1 cellular context compared by ENCODE assay signal in the genomic region with DNA sequence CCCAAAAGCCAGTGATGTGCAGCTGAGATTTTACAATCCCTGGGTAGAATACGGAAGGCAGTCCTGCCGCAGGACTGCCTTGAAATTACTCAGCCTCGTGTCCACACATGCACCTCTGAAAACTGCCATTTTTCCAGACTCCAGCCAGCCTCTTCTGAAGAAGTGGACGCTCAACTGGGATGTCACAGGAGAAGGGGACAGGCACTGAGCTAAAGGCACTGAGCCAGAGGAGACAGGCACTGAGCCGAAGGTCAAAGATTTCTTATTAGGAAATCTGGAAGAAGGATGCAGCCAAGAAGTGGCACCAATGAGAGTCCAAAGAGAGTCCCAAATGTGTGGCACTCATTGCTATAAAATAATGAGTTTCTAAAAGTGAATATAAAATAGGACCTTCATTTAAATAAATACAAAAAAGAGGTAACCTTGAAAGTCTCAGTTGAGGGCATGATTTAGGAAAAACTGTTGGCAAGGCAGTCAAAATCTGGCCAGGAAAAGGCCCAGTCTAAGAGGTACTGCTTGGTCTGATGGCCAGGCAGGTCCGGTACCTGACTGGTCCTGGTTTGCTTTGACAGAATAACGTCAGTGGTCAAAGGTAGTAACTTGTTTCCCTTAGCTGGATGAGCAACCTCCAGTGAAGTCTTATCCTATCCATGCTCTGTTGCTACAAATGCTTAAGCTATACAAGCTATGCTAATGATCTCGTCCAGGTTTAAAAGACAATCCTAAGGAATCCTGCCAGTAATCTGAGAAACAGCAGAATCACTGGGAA.
TF ChIP-seq lines count a peak whose summit lies in the region.

No MANE protein-coding gene starts in this region.

TF ChIP-seq in HepG2, 621 proteins besides CTCF, POLR2A, EP300 and RAD21 (continued from another document):
- TF ChIP-seq MED13 (CRISPR knock-in tag; IDR thresholded peaks at IDR 0.05) (no peak), ZNF263 (CRISPR knock-in tag; IDR thresholded peaks at IDR 0.05) (no peak), ARID3A (IDR thresholded peaks at IDR 0.05; ENCODE audit: low read depth, low read length) (no peak)
